Comparison of ENCODE assay signal across 15 cellular contexts in genomic region chr2:74817333-74817732, GRCh38. TPM values are rescaled to one million over a fixed set of nuclear protein-coding genes. Genes with fewer than 3 reads are reported as not detected.
DNase-seq lines count a peak whose midpoint lies in the region; ATAC-seq and TF ChIP-seq lines count a peak whose summit lies in the region.
"Had no signal": no experiment of that assay in that cellular context is flagged by ENCODE, and none has a peak within 500 bp of the region (broad histone marks: within the 10 kb centered on the region; RNA-seq: fewer than 3 reads in every experiment).

No MANE protein-coding gene starts in this region.

- no peaks in the 10 kb centered on the region for H3K27me3 ChIP-seq in right cardiac atrium (ENCODE audit: control insufficient read depth, insufficient read depth)

- H3K4me1 ChIP-seq in right cardiac atrium (ENCODE audit: control insufficient read depth, insufficient read depth, low read length) (no peaks in the 10 kb centered on the region), mucosa of descending colon (ENCODE audit: low read depth) (peaks cover 11% of the 10 kb centered on the region)

- intact Hi-C loops in Right ventricle myocardium superior (cut with DNase I), result no loop called here
- intact Hi-C loops in right cardiac atrium (cut with DNase I), result no loop called here
- intact Hi-C loops in mucosa of descending colon (cut with DNase I, micrococcal nuclease), result no loop called here

- H3K27ac Mint-ChIP-seq in T-helper 17 cell (peak overlapping the region; percentile 60), type B pancreatic cell (no peak overlapping the region)
- H3K27ac Mint-ChIP-seq: activated naive CD8-positive, alpha-beta T cell treated with anti-CD3 and anti-CD28 coated beads, Interleukin-2, amount 50 U/mL, for 24 hours; activated T-helper 1 cell treated with anti-CD3 and anti-CD28 coated beads, Interleukin-12 subunit alpha, Interleukin-12 subunit beta, Interleukin-2, Interleukin-4 antibody, amounts not matched to agents 30 ng/mL and 10 ng/mL and 1 ng/mL, durations not matched to agents 14 hours and 24 hours and 36 hours had no signal

- no peaks in the 10 kb centered on the region for H3K36me3 ChIP-seq in mucosa of descending colon (ENCODE audit: low read depth)

- no peaks in the 10 kb centered on the region for H3K36me3 Mint-ChIP-seq in T-helper 17 cell (ENCODE audit: low read depth)
- H3K36me3 Mint-ChIP-seq in type B pancreatic cell, result no peaks in the 10 kb centered on the region

- H3K27me3 Mint-ChIP-seq in T-helper 17 cell, result peaks cover 31% of the 10 kb centered on the region
- H3K27me3 Mint-ChIP-seq in type B pancreatic cell, result peaks cover 5% of the 10 kb centered on the region
- H3K27me3 Mint-ChIP-seq: stimulated activated naive CD8-positive, alpha-beta T cell treated with anti-CD3 and anti-CD28 coated beads, Interleukin-15, Interleukin-2, amounts not matched to agents 100 ng/mL and 50 ng/mL, for 24 hours had no signal

- no peak for TF ChIP-seq CTCF in mucosa of descending colon (IDR thresholded peaks at IDR 0.05)
- no peak for TF ChIP-seq CTCF in type B pancreatic cell (conservative IDR thresholded peaks at IDR 0.05)

- no peak overlapping the region for H3K27ac ChIP-seq in right cardiac atrium (ENCODE audit: low read length)

- H3K4me3 ChIP-seq in right cardiac atrium (ENCODE audit: low read length), result no peak overlapping the region
- no peak overlapping the region for H3K4me3 ChIP-seq in mucosa of descending colon

- H3K4me3 Mint-ChIP-seq in T-helper 17 cell, result no peak overlapping the region
- H3K4me3 Mint-ChIP-seq in type B pancreatic cell, result no peak overlapping the region
- H3K4me3 Mint-ChIP-seq: activated naive CD8-positive, alpha-beta T cell treated with anti-CD3 and anti-CD28 coated beads, Interleukin-2, amount 50 U/mL, for 24 hours; activated T-helper 1 cell treated with anti-CD3 and anti-CD28 coated beads, Interleukin-12 subunit alpha, Interleukin-12 subunit beta, Interleukin-2, Interleukin-4 antibody, amounts not matched to agents 30 ng/mL and 10 ng/mL and 1 ng/mL, durations not matched to agents 14 hours and 24 hours and 36 hours; stimulated activated naive CD8-positive, alpha-beta T cell treated with anti-CD3 and anti-CD28 coated beads, Interleukin-15, Interleukin-2, amounts not matched to agents 100 ng/mL and 50 ng/mL, for 24 hours had no signal

- H3K9me3 Mint-ChIP-seq in type B pancreatic cell, result no peaks in the 10 kb centered on the region
- H3K9me3 Mint-ChIP-seq: activated naive CD8-positive, alpha-beta T cell treated with anti-CD3 and anti-CD28 coated beads, Interleukin-2, amount 50 U/mL, for 24 hours; activated T-helper 1 cell treated with anti-CD3 and anti-CD28 coated beads, Interleukin-12 subunit alpha, Interleukin-12 subunit beta, Interleukin-2, Interleukin-4 antibody, amounts not matched to agents 30 ng/mL and 10 ng/mL and 1 ng/mL, durations not matched to agents 14 hours and 24 hours and 36 hours; stimulated activated naive CD8-positive, alpha-beta T cell treated with anti-CD3 and anti-CD28 coated beads, Interleukin-15, Interleukin-2, amounts not matched to agents 100 ng/mL and 50 ng/mL, for 24 hours had no signal

- no peaks in the 10 kb centered on the region for H3K9me3 ChIP-seq in right cardiac atrium (ENCODE audit: control insufficient read depth, low read length)
- no peaks in the 10 kb centered on the region for H3K9me3 ChIP-seq in T-helper 17 cell (ENCODE audit: control insufficient read depth, low read length, poor library complexity, severe bottlenecking)
- H3K9me3 ChIP-seq in mucosa of descending colon, result no peaks in the 10 kb centered on the region

- 81% methylated on average over 1 of the region's 1 CpG for WGBS in right cardiac atrium

- H3K4me1 Mint-ChIP-seq in T-helper 17 cell (peaks cover 9% of the 10 kb centered on the region), type B pancreatic cell (ENCODE audit: unreplicated experiment) (peaks cover 8% of the 10 kb centered on the region)

- ATAC-seq in Right ventricle myocardium superior (ENCODE audit: poor library complexity) (peak; percentile 29), right cardiac atrium (no peak), T-helper 17 cell (no peak), mucosa of descending colon (peak; percentile 29), left lobe of liver (no peak)
- ATAC-seq: activated naive CD8-positive, alpha-beta T cell treated with anti-CD3 and anti-CD28 coated beads, Interleukin-2, amount 50 U/mL, for 24 hours had no signal

- no peak for DNase-seq in Right ventricle myocardium superior
- no peak for DNase-seq in right cardiac atrium
- no peak for DNase-seq in T-helper 17 cell
- no peak for DNase-seq in mucosa of descending colon
- DNase-seq in type B pancreatic cell (ENCODE audit: extremely low spot score, unreplicated experiment), result peak; percentile 10
- DNase-seq in amygdala (lab: John Stamatoyannopoulos, UW), result no peak
- no peak for DNase-seq in left lobe of liver (ENCODE audit: low spot score)
- no peak for DNase-seq in NK-92 treated with Interleukin-12 subunit alpha and Interleukin-12 subunit beta, amount 100 ng/mL, for 24 hours (lab: John Stamatoyannopoulos, UW)
- DNase-seq: activated CD8-positive, alpha-beta memory T cell treated with anti-CD3 and anti-CD28 coated beads for 24 hours; activated naive CD8-positive, alpha-beta T cell treated with anti-CD3 and anti-CD28 coated beads, Interleukin-2, amount 50 U/mL, for 24 hours; effector CD8-positive, alpha-beta T cell; NCI-H187 treated with DMSO at 0.1 percent for 48 hours; NCI-H524 had no signal

RNA-seq across cellular contexts. Expression of gene HK2, which starts 16.6 kb away (rescaled TPM):
- total RNA-seq in Right ventricle myocardium superior, result 4.1 TPM
- 1 to 10 TPM; 2.0 to 6.0 (median 2.8) TPM for total RNA-seq in right cardiac atrium
- 2.9 TPM for polyA plus RNA-seq in right cardiac atrium
- total RNA-seq in T-helper 17 cell, result 10 to 100 TPM; 11.3 to 13.3 TPM
- total RNA-seq in mucosa of descending colon, result 100 to 1,000 TPM; 181 to 317 (median 281) TPM
- total RNA-seq in type B pancreatic cell (ENCODE audit: low replicate concordance), result 13.3 and 27.6 TPM in 2 replicates
- total RNA-seq in left lobe of liver, result 1.3 TPM

Comparison
In these comparisons a context has a peak if more than half of its experiments do, and no peak if none do; other contexts are left out.
1. ATAC-seq: peak in Right ventricle myocardium superior (single experiment) and mucosa of descending colon (single experiment); none in right cardiac atrium (0 of 2), T-helper 17 cell (single experiment) and left lobe of liver (single experiment).